Comparison of ENCODE assay signal across 11 cellular contexts in the genomic region with DNA sequence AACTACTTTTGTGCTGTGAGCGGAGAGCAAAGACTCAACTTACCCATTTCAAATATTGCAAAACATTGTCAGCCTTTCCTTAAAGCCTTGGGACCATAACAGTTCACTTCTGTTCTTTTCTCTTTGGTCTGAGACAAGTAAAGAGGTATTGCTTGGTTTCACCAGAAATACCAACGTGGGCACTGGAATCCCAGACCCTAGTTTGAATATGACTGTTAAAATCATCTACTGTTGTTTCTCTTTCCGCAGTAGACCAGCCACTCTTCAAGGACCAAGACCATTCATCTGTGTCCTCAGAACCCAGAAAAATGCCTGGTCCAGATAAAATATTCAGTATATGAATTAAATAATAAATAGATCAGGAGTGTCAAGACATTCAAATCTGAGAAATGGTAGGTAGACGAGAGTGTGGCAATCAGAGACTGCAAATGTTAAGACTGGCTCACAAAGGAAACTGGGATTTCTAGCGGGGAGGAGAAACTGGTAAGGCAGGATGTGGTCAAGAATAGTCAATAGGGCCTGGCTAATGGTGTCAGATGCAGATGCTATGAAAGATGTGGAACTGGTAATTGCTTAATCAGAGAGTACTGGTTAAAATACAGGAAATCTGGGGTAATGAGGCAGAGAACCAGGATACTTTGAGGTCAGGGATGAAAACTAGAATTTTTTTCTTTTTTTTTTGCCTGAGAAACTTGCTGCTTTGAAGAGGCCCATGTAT.
A peak's percentile ranks its signal among the peaks of the same experiment; 100 is the strongest.
DNase-seq lines count a peak whose midpoint lies in the region; ATAC-seq and TF ChIP-seq lines count a peak whose summit lies in the region.
"Had no signal": no experiment of that assay in that cellular context is flagged by ENCODE, and none has a peak within 500 bp of the region (broad histone marks: within the 10 kb centered on the region; RNA-seq: fewer than 3 reads in every experiment).

No MANE protein-coding gene starts in this region.

- H3K9me3 ChIP-seq in RWPE2 (ENCODE audit: severe bottlenecking) (no peaks in the 10 kb centered on the region), Peyer's patch (no peaks in the 10 kb centered on the region)
- H3K9me3 ChIP-seq in CD8-positive, alpha-beta memory T cell (ENCODE audit: low read length) = no peaks in the 10 kb centered on the region
- no peaks in the 10 kb centered on the region for H3K9me3 ChIP-seq in naive thymus-derived CD4-positive, alpha-beta T cell (ENCODE audit: control insufficient read depth in 2 of 3, low read length in 3 of 3)

- H3K4me1 Mint-ChIP-seq in CD8-positive, alpha-beta memory T cell = peaks cover 8 to 16% (median 9%) of the 10 kb centered on the region in 3 donors
- H3K4me1 Mint-ChIP-seq in naive thymus-derived CD4-positive, alpha-beta T cell = peaks cover 0 to 8% (median 0%) of the 10 kb centered on the region in 7 donors
- H3K4me1 Mint-ChIP-seq: CD4-positive, CD25-positive, alpha-beta regulatory T cell had no signal

- H3K36me3 Mint-ChIP-seq in CD8-positive, alpha-beta memory T cell = no peaks in the 10 kb centered on the region
- H3K36me3 Mint-ChIP-seq in naive thymus-derived CD4-positive, alpha-beta T cell = peaks cover 0 to 6% (median 0%) of the 10 kb centered on the region in 5 donors
- H3K36me3 Mint-ChIP-seq: CD4-positive, CD25-positive, alpha-beta regulatory T cell had no signal

- peaks cover 16% of the 10 kb centered on the region for H3K4me1 ChIP-seq in RWPE2 (ENCODE audit: insufficient read depth, poor library complexity, severe bottlenecking)
- H3K4me1 ChIP-seq in Peyer's patch = no peaks in the 10 kb centered on the region
- H3K4me1 ChIP-seq in CD8-positive, alpha-beta memory T cell (ENCODE audit: insufficient read depth, low read length) = no peaks in the 10 kb centered on the region
- H3K4me1 ChIP-seq in naive thymus-derived CD4-positive, alpha-beta T cell (ENCODE audit: control insufficient read depth in 2 of 2, insufficient read depth in 2 of 2, low read length in 2 of 2) = peaks cover 0 to 10% of the 10 kb centered on the region in 2 donors

- DNase-seq in DMS53 (lab: John Stamatoyannopoulos, UW) (peak; percentile 27), RWPE2 (ENCODE audit: low spot score) (no peak), Peyer's patch (no peak), NCI-H2029 treated with DMSO at 0.1 percent for 48 hours (lab: John Stamatoyannopoulos, UW) (no peak)
- DNase-seq in CD8-positive, alpha-beta memory T cell = no peak
- DNase-seq in naive thymus-derived CD4-positive, alpha-beta T cell = no peak
- DNase-seq: SHP77 treated with DMSO at 0.1 percent for 48 hours had no signal

- TF ChIP-seq CTCF in RWPE2 (IDR thresholded peaks at IDR 0.05; ENCODE audit: poor library complexity, severe bottlenecking) (no peak), Peyer's patch (IDR thresholded peaks at IDR 0.05) (no peak)

- POLR2A ChIA-PET in CD8-positive, alpha-beta memory T cell (lab: Charles Lee) = no interaction called here
- POLR2A ChIA-PET in naive thymus-derived CD4-positive, alpha-beta T cell (lab: Charles Lee) = no interaction called here

- H3K9me3 Mint-ChIP-seq in CD8-positive, alpha-beta memory T cell = peaks cover 0 to 3% (median 0%) of the 10 kb centered on the region in 5 donors
- peaks cover 0 to 10% (median 4%) of the 10 kb centered on the region in 11 donors for H3K9me3 Mint-ChIP-seq in naive thymus-derived CD4-positive, alpha-beta T cell
- H3K9me3 Mint-ChIP-seq: activated T-helper 1 cell treated with anti-CD3 and anti-CD28 coated beads, Interleukin-12 subunit alpha, Interleukin-12 subunit beta, Interleukin-2, Interleukin-4 antibody, amounts not matched to agents 30 ng/mL and 10 ng/mL and 1 ng/mL, durations not matched to agents 14 hours and 24 hours and 36 hours had no signal

- peaks cover 4 to 10% of the 10 kb centered on the region in 2 donors for H3K27me3 Mint-ChIP-seq in CD8-positive, alpha-beta memory T cell
- peaks cover 9 to 21% (median 10%) of the 10 kb centered on the region in 5 donors for H3K27me3 Mint-ChIP-seq in naive thymus-derived CD4-positive, alpha-beta T cell

- TF ChIP-seq POLR2A in Peyer's patch (IDR thresholded peaks at IDR 0.05) = no peak

- ATAC-seq in GM19328 (IDR thresholded peaks at IDR 0.05; ENCODE audit: unreplicated experiment) = peak; percentile 53
- ATAC-seq in HG03066 (IDR thresholded peaks at IDR 0.05; ENCODE audit: low read depth, unreplicated experiment) = peak; percentile 85
- ATAC-seq in RWPE2 (ENCODE audit: low read depth) = peak; percentile 89
- no peak for ATAC-seq in naive thymus-derived CD4-positive, alpha-beta T cell

- peak overlapping the region in 1 of 7 donors; percentile 1 for H3K4me3 Mint-ChIP-seq in CD8-positive, alpha-beta memory T cell
- no peak overlapping the region for H3K4me3 Mint-ChIP-seq in naive thymus-derived CD4-positive, alpha-beta T cell
- H3K4me3 Mint-ChIP-seq: activated T-helper 1 cell treated with anti-CD3 and anti-CD28 coated beads, Interleukin-12 subunit alpha, Interleukin-12 subunit beta, Interleukin-2, Interleukin-4 antibody, amounts not matched to agents 30 ng/mL and 10 ng/mL and 1 ng/mL, durations not matched to agents 14 hours and 24 hours and 36 hours; CD4-positive, CD25-positive, alpha-beta regulatory T cell had no signal

- CTCF ChIA-PET in CD8-positive, alpha-beta memory T cell (lab: Charles Lee) = no interaction called here
- CTCF ChIA-PET in naive thymus-derived CD4-positive, alpha-beta T cell (lab: Charles Lee) = no interaction called here

- no peak overlapping the region for H3K4me3 ChIP-seq in RWPE2 (ENCODE audit: severe bottlenecking)
- H3K4me3 ChIP-seq in Peyer's patch = no peak overlapping the region
- H3K4me3 ChIP-seq in CD8-positive, alpha-beta memory T cell (ENCODE audit: low read length) = no peak overlapping the region
- H3K4me3 ChIP-seq in naive thymus-derived CD4-positive, alpha-beta T cell (ENCODE audit: low read length) = no peak overlapping the region

- H3K27ac Mint-ChIP-seq in CD8-positive, alpha-beta memory T cell = peak overlapping the region in 3 of 8 donors; percentile 15 to 48 (median 43)
- no peak overlapping the region for H3K27ac Mint-ChIP-seq in naive thymus-derived CD4-positive, alpha-beta T cell
- H3K27ac Mint-ChIP-seq: activated T-helper 1 cell treated with anti-CD3 and anti-CD28 coated beads, Interleukin-12 subunit alpha, Interleukin-12 subunit beta, Interleukin-2, Interleukin-4 antibody, amounts not matched to agents 30 ng/mL and 10 ng/mL and 1 ng/mL, durations not matched to agents 14 hours and 24 hours and 36 hours; CD4-positive, CD25-positive, alpha-beta regulatory T cell had no signal

- H3K27ac ChIP-seq in RWPE2 (ENCODE audit: poor library complexity, severe bottlenecking) (peak overlapping the region; percentile 78), Peyer's patch (no peak overlapping the region)
- no peak overlapping the region for H3K27ac ChIP-seq in CD8-positive, alpha-beta memory T cell (ENCODE audit: low read depth, low read length)
- H3K27ac ChIP-seq in naive thymus-derived CD4-positive, alpha-beta T cell (ENCODE audit: low read depth, low read length) = no peak overlapping the region

- H3K27me3 ChIP-seq in RWPE2 (ENCODE audit: insufficient read depth, poor library complexity, severe bottlenecking) (no peaks in the 10 kb centered on the region), Peyer's patch (no peaks in the 10 kb centered on the region)
- H3K27me3 ChIP-seq in CD8-positive, alpha-beta memory T cell (ENCODE audit: insufficient read depth, low read length, poor library complexity, severe bottlenecking) = no peaks in the 10 kb centered on the region
- no peaks in the 10 kb centered on the region for H3K27me3 ChIP-seq in naive thymus-derived CD4-positive, alpha-beta T cell (ENCODE audit: control insufficient read depth in 2 of 2, insufficient read depth in 2 of 2, low read length in 2 of 2)

- intact Hi-C loops in naive thymus-derived CD4-positive, alpha-beta T cell (cut with micrococcal nuclease) = no loop called here

- no peaks in the 10 kb centered on the region for H3K36me3 ChIP-seq in RWPE2 (ENCODE audit: low read depth)
- H3K36me3 ChIP-seq in Peyer's patch = no peaks in the 10 kb centered on the region
- no peaks in the 10 kb centered on the region for H3K36me3 ChIP-seq in CD8-positive, alpha-beta memory T cell (ENCODE audit: insufficient read depth, low read length)
- no peaks in the 10 kb centered on the region for H3K36me3 ChIP-seq in naive thymus-derived CD4-positive, alpha-beta T cell (ENCODE audit: control insufficient read depth in 2 of 3, insufficient read depth in 3 of 3, low read length in 3 of 3)
